In genomic region chr9:18665947-18666346, GRCh38 we compare ENCODE assay signal across 16 cellular contexts.
A peak's percentile ranks its signal among the peaks of the same experiment; 100 is the strongest.
DNase-seq lines count a peak whose midpoint lies in the region; ATAC-seq and TF ChIP-seq lines count a peak whose summit lies in the region.
"Had no signal": no experiment of that assay in that cellular context is flagged by ENCODE, and none has a peak within 500 bp of the region (broad histone marks: within the 10 kb centered on the region; RNA-seq: fewer than 3 reads in every experiment).

No MANE protein-coding gene starts in this region.

- in situ Hi-C loops in astrocyte of the spinal cord (cut with HindIII; ENCODE audit: low sequenced_read_pairs): no loop called here

- TF ChIP-seq CTCF in astrocyte of the spinal cord (IDR thresholded peaks at IDR 0.05; ENCODE audit: low read depth, low read length) (no peak), fibroblast of pulmonary artery (IDR thresholded peaks at IDR 0.05; ENCODE audit: low read length, missing control alignments) (no peak)

- ATAC-seq in sciatic nerve (peak; percentile 47), HG02642 (IDR thresholded peaks at IDR 0.05; ENCODE audit: poor library complexity, unreplicated experiment) (no peak)
- ATAC-seq: K562 had no signal

- DNase-seq in LHCN-M2 (ENCODE audit: low read depth): peak; percentile 17
- DNase-seq in astrocyte of the spinal cord (ENCODE audit: low read depth, low spot score): peak; percentile 27
- DNase-seq in fibroblast of pulmonary artery (ENCODE audit: low read depth): peak; percentile 13
- no peak for DNase-seq in sciatic nerve (ENCODE audit: low spot score)
- no peak for DNase-seq in NK-92 treated with Interleukin-12 subunit alpha and Interleukin-12 subunit beta, amount 100 ng/mL, for 24 hours (lab: John Stamatoyannopoulos, UW)
- no peak for DNase-seq in NCI-H1048 (lab: John Stamatoyannopoulos, UW)
- DNase-seq: ACHN, AML-193, COR-L47, H9, NCI-H1092, NCI-H2081 treated with DMSO at 0.1 percent for 48 hours, NCI-H510A, NCI-H82 had no signal

- H3K4me3 ChIP-seq in astrocyte of the spinal cord (ENCODE audit: low read depth, low read length) (no peak overlapping the region), fibroblast of pulmonary artery (replicated peaks; ENCODE audit: low read depth, low read length) (no peak overlapping the region)
- H3K4me3 ChIP-seq: K562 had no signal

- intact Hi-C loops in sciatic nerve (cut with DNase I): no loop called here

Comparison
In these comparisons a context has a peak if more than half of its experiments do, and no peak if none do; other contexts are left out.
1. DNase-seq: peak in LHCN-M2 (single experiment), astrocyte of the spinal cord (single experiment) and fibroblast of pulmonary artery (single experiment); none in sciatic nerve (single experiment), NK-92 treated with Interleukin-12 subunit alpha and Interleukin-12 subunit beta, amount 100 ng/mL, for 24 hours (single experiment) and NCI-H1048 (single experiment).